19 cellular contexts compared by ENCODE assay signal in the genomic region with DNA sequence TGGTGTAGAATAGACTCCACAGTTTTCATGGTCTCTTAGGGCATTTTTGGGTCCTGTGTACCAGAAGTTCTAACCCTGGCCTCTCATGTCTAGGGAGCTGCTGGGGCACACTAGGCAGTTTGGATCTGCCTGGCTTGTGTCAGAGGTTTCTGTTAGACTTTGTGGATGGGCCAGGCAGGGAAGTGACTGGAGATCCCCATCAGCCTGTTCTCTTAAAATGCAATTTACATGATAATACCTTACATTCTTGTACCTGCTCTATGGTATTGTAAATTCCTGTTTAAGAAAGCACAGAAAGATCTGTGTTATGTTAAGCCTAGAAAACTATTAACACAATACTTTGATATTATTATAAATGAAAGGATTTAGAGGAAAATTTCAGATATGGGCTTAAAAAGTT.
"Had no signal": no experiment of that assay in that cellular context is flagged by ENCODE, and none has a peak within 500 bp of the region (broad histone marks: within the 10 kb centered on the region; RNA-seq: fewer than 3 reads in every experiment).

No MANE protein-coding gene starts in this region.

- H3K36me3 Mint-ChIP-seq: activated CD4-positive, alpha-beta memory T cell treated with anti-CD3 and anti-CD28 coated beads for 36 hours; activated CD8-positive, alpha-beta memory T cell treated with anti-CD3 and anti-CD28 coated beads, Interleukin-2, amount 10 ng/mL, durations not matched to agents 7 days and 5 days; activated naive CD4-positive, alpha-beta T cell treated with anti-CD3 and anti-CD28 coated beads, Interleukin-2, amount 50 U/mL, for 24 hours; naive thymus-derived CD4-positive, alpha-beta T cell had no signal

- H3K4me3 Mint-ChIP-seq: activated CD4-positive, alpha-beta memory T cell treated with anti-CD3 and anti-CD28 coated beads for 36 hours; activated CD8-positive, alpha-beta memory T cell treated with anti-CD3 and anti-CD28 coated beads, Interleukin-2, amount 10 ng/mL, durations not matched to agents 7 days and 5 days; activated naive CD4-positive, alpha-beta T cell treated with anti-CD3 and anti-CD28 coated beads, Interleukin-2, amount 50 U/mL, for 24 hours; activated T-cell treated with anti-CD3 and anti-CD28 coated beads, Interleukin-2, amount 50 U/mL, for 4 hours; naive thymus-derived CD4-positive, alpha-beta T cell had no signal

- H3K4me2 ChIP-seq: hepatocyte had no signal

- DNase-seq: activated CD4-positive, alpha-beta memory T cell treated with anti-CD3 and anti-CD28 coated beads for 36 hours; activated CD8-positive, alpha-beta memory T cell treated with anti-CD3 and anti-CD28 coated beads, Interleukin-2, amount 10 ng/mL, durations not matched to agents 7 days and 5 days; activated effector memory CD4-positive, alpha-beta T cell treated with Interleukin-2 at 50 U/mL for 16 hours; activated T-cell treated with anti-CD3 and anti-CD28 coated beads, Interleukin-2, amount 50 U/mL, for 4 hours; adrenal gland; caudate nucleus; mucosa of descending colon; naive thymus-derived CD4-positive, alpha-beta T cell; stimulated activated CD4-positive, alpha-beta T cell treated with anti-CD3 and anti-CD28 coated beads, Interleukin-1b, Interleukin-23, amount 100 ng/mL, for 48 hours; stomach; T-helper 1 cell; T1000 had no signal

- H3K9me3 Mint-ChIP-seq: activated T-cell treated with anti-CD3 and anti-CD28 coated beads, Interleukin-2, amount 50 U/mL, for 4 hours had no signal

- H3K27ac ChIP-seq: adrenal gland, coronary artery, esophagus muscularis mucosa, hepatocyte, neutrophil, thoracic aorta had no signal

- H3K27ac Mint-ChIP-seq: activated CD4-positive, alpha-beta memory T cell treated with anti-CD3 and anti-CD28 coated beads for 36 hours; activated CD8-positive, alpha-beta memory T cell treated with anti-CD3 and anti-CD28 coated beads, Interleukin-2, amount 10 ng/mL, durations not matched to agents 7 days and 5 days; activated naive CD4-positive, alpha-beta T cell treated with anti-CD3 and anti-CD28 coated beads, Interleukin-2, amount 50 U/mL, for 24 hours; naive thymus-derived CD4-positive, alpha-beta T cell had no signal

- H3K27me3 ChIP-seq: adrenal gland, esophagus muscularis mucosa, hepatocyte, neutrophil, stomach had no signal

- H3K27me3 Mint-ChIP-seq: activated CD4-positive, alpha-beta memory T cell treated with anti-CD3 and anti-CD28 coated beads for 36 hours; activated CD8-positive, alpha-beta memory T cell treated with anti-CD3 and anti-CD28 coated beads, Interleukin-2, amount 10 ng/mL, durations not matched to agents 7 days and 5 days; activated naive CD4-positive, alpha-beta T cell treated with anti-CD3 and anti-CD28 coated beads, Interleukin-2, amount 50 U/mL, for 24 hours; naive thymus-derived CD4-positive, alpha-beta T cell had no signal

- H3K4me3 ChIP-seq: adrenal gland, coronary artery, esophagus muscularis mucosa, hepatocyte, mucosa of descending colon, stomach, thoracic aorta had no signal

- FAIRE-seq: urothelium cell line had no signal

- H3K9me3 ChIP-seq: adrenal gland, esophagus muscularis mucosa, mucosa of descending colon, neutrophil, stomach, thoracic aorta had no signal

- H3K36me3 ChIP-seq: adrenal gland, esophagus muscularis mucosa, neutrophil, stomach, thoracic aorta had no signal

- H3K4me1 ChIP-seq: adrenal gland had no signal

- H2AFZ ChIP-seq: hepatocyte had no signal

- H3K4me1 Mint-ChIP-seq: activated CD8-positive, alpha-beta memory T cell treated with anti-CD3 and anti-CD28 coated beads, Interleukin-2, amount 10 ng/mL, durations not matched to agents 7 days and 5 days; activated naive CD4-positive, alpha-beta T cell treated with anti-CD3 and anti-CD28 coated beads, Interleukin-2, amount 50 U/mL, for 24 hours; naive thymus-derived CD4-positive, alpha-beta T cell had no signal
